In the genomic region with DNA sequence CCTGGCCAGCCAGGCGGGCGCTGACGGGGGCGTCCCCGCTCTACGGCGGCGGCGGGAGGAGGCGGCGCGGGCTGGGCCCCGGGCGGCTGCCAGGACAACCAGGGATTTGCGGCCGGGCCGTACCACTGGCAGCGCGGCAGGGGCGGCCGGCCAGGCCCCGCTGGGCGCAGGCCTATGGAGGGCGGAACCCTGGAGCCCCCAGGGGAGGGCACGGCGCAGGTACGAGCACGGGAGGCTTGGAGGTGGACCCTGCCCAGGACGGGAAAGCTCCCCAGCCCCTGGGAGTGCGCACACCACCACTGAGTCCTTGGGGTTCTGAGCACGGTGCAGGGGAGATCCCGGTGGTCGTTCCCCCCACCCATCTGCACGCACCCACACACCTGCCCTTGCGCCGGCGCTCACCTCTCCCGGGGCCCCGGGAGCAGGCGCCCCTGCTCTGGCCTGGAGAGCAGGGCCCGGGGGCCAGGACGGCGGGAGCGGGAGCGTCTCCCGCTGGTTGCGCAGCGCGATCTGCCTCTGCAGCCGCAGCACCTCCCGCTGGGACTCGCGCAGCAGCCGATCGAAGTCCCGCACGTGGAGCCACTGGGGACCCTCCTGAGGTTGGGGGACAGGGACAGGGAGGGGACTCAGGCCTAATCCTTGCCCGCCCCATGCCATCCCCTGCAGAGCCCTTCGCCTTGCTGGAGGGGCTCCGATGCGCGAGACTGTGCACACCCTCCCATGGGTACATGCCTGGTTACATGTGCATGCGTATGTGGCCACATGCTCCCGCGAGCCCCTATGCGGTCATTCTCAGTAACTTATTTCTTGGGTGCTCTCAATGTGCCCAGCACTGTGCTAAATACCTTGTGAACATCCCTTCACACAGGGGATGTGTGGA, we compare ENCODE assay signal across 1 cellular context.
TF ChIP-seq lines count a peak whose summit lies in the region.

No MANE protein-coding gene starts in this region.

TF ChIP-seq in HepG2, 621 proteins besides CTCF, POLR2A, EP300 and RAD21:
- TF ChIP-seq ZNF274 (CRISPR knock-in tag; IDR thresholded peaks at IDR 0.05): no peak
- peak; percentile 38; the same call in 1 of the 2 replicates for TF ChIP-seq MNT (IDR thresholded peaks at IDR 0.05)
